Comparison of ENCODE assay signal across 15 cellular contexts in the genomic region with DNA sequence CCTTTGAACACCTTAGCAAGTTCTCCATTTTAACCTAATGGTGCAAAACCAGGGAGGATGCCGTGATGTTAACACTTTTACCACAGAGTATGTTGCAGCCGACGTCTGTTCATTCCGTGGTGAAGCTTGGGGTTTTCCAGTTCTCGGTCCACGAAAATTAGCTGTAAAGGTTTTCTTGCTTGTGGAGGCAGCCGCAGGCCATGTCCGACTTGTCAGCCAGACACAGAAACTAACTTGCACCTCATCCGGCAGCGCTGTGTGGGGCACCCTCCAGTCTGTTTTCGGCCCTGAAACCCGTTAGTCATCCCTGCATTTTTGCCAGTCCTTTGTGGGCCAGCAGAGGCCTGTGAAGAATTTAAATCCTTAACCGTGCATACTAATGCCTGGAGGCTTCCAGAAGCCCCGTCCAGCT.
A peak's percentile ranks its signal among the peaks of the same experiment; 100 is the strongest.
DNase-seq lines count a peak whose midpoint lies in the region; ATAC-seq, FAIRE-seq and TF ChIP-seq lines count a peak whose summit lies in the region.
"Had no signal": no experiment of that assay in that cellular context is flagged by ENCODE, and none has a peak within 500 bp of the region (broad histone marks: within the 10 kb centered on the region; RNA-seq: fewer than 3 reads in every experiment).

No MANE protein-coding gene starts in this region.

- CTCF ChIA-PET in activated CD8-positive, alpha-beta T cell treated with anti-CD3 and anti-CD28 coated beads for 36 hours (lab: Charles Lee), result no interaction called here

- DNase-seq in NK-92 treated with Interleukin-12 subunit alpha and Interleukin-12 subunit beta, amount 100 ng/mL, for 24 hours (lab: John Stamatoyannopoulos, UW), result peak; percentile 84
- DNase-seq in NK-92 (lab: John Stamatoyannopoulos, UW; ENCODE audit: unreplicated experiment), result no peak
- DNase-seq in activated CD8-positive, alpha-beta T cell treated with anti-CD3 and anti-CD28 coated beads for 36 hours, result peak; percentile 58
- DNase-seq in kidney tubule cell (ENCODE audit: low spot score), result peak; percentile 45
- DNase-seq in stimulated activated effector memory CD8-positive, alpha-beta T cell treated with anti-CD3 and anti-CD28 coated beads, Interleukin-12 subunit alpha, Interleukin-12 subunit beta, amount 100 ng/mL, for 72 hours (ENCODE audit: low spot score in 2 of 2), result peak; percentile 34 to 77
- no peak for DNase-seq in NCI-H146 treated with DMSO at 0.1 percent for 48 hours (lab: John Stamatoyannopoulos, UW; ENCODE audit: unreplicated experiment)
- DNase-seq in GM12892 (ENCODE audit: insufficient read length), result no peak
- DNase-seq: activated CD4-positive, alpha-beta T cell treated with anti-CD3 and anti-CD28 coated beads, Interleukin-2, amount 50 U/mL, for 1 hour; amniotic stem cell; DMS 273 treated with DMSO at 0.1 percent for 48 hours; effector CD8-positive, alpha-beta T cell; KG1; NCI-H2081 treated with DMSO at 0.1 percent for 48 hours; T-helper 17 cell had no signal

- H3K27me3 Mint-ChIP-seq in activated CD8-positive, alpha-beta T cell treated with anti-CD3 and anti-CD28 coated beads for 36 hours, result no peaks in the 10 kb centered on the region
- H3K27me3 Mint-ChIP-seq: T-helper 17 cell had no signal

- no peak for TF ChIP-seq POLR2A in GM12892 (IDR thresholded peaks at IDR 0.05; ENCODE audit: low read depth, low read length)

- peaks cover 3% of the 10 kb centered on the region for H3K9me3 Mint-ChIP-seq in activated CD8-positive, alpha-beta T cell treated with anti-CD3 and anti-CD28 coated beads for 36 hours
- H3K9me3 Mint-ChIP-seq in stimulated activated effector memory CD8-positive, alpha-beta T cell treated with anti-CD3 and anti-CD28 coated beads, Interleukin-12 subunit alpha, Interleukin-12 subunit beta, amount 100 ng/mL, for 72 hours, result peaks cover 3% of the 10 kb centered on the region

- POLR2A ChIA-PET in activated CD8-positive, alpha-beta T cell treated with anti-CD3 and anti-CD28 coated beads for 36 hours (lab: Charles Lee), result no interaction called here

- ATAC-seq in activated CD8-positive, alpha-beta T cell treated with anti-CD3 and anti-CD28 coated beads for 36 hours, result peak; percentile 87
- peak; percentile 96 for ATAC-seq in stimulated activated effector memory CD8-positive, alpha-beta T cell treated with anti-CD3 and anti-CD28 coated beads, Interleukin-12 subunit alpha, Interleukin-12 subunit beta, amount 100 ng/mL, for 72 hours
- no peak for ATAC-seq in HG02870 (IDR thresholded peaks at IDR 0.05; ENCODE audit: unreplicated experiment)
- ATAC-seq: T-helper 17 cell had no signal

- no peaks in the 10 kb centered on the region for H3K36me3 Mint-ChIP-seq in activated CD8-positive, alpha-beta T cell treated with anti-CD3 and anti-CD28 coated beads for 36 hours (ENCODE audit: low read depth)
- no peaks in the 10 kb centered on the region for H3K36me3 Mint-ChIP-seq in stimulated activated effector memory CD8-positive, alpha-beta T cell treated with anti-CD3 and anti-CD28 coated beads, Interleukin-12 subunit alpha, Interleukin-12 subunit beta, amount 100 ng/mL, for 72 hours

- intact Hi-C loops in activated CD8-positive, alpha-beta T cell treated with anti-CD3 and anti-CD28 coated beads for 36 hours (cut with micrococcal nuclease), result no loop called here

- no peak for FAIRE-seq in GM12892 (lab: Jason Lieb, UNC)

- peaks cover 13% of the 10 kb centered on the region for H3K4me1 Mint-ChIP-seq in activated CD8-positive, alpha-beta T cell treated with anti-CD3 and anti-CD28 coated beads for 36 hours (ENCODE audit: low read depth)
- H3K4me1 Mint-ChIP-seq in stimulated activated effector memory CD8-positive, alpha-beta T cell treated with anti-CD3 and anti-CD28 coated beads, Interleukin-12 subunit alpha, Interleukin-12 subunit beta, amount 100 ng/mL, for 72 hours, result peaks cover 18% of the 10 kb centered on the region
- H3K4me1 Mint-ChIP-seq: T-helper 17 cell had no signal

- H3K4me3 Mint-ChIP-seq in activated CD8-positive, alpha-beta T cell treated with anti-CD3 and anti-CD28 coated beads for 36 hours, result no peak overlapping the region
- no peak overlapping the region for H3K4me3 Mint-ChIP-seq in stimulated activated effector memory CD8-positive, alpha-beta T cell treated with anti-CD3 and anti-CD28 coated beads, Interleukin-12 subunit alpha, Interleukin-12 subunit beta, amount 100 ng/mL, for 72 hours
- H3K4me3 Mint-ChIP-seq: T-helper 17 cell had no signal

- H3K27ac Mint-ChIP-seq in activated CD8-positive, alpha-beta T cell treated with anti-CD3 and anti-CD28 coated beads for 36 hours, result no peak overlapping the region
- no peak overlapping the region for H3K27ac Mint-ChIP-seq in stimulated activated effector memory CD8-positive, alpha-beta T cell treated with anti-CD3 and anti-CD28 coated beads, Interleukin-12 subunit alpha, Interleukin-12 subunit beta, amount 100 ng/mL, for 72 hours
- H3K27ac Mint-ChIP-seq: T-helper 17 cell had no signal

- TF ChIP-seq CTCF in activated CD8-positive, alpha-beta T cell treated with anti-CD3 and anti-CD28 coated beads for 36 hours (IDR thresholded peaks at IDR 0.05), result no peak

Comparison
In these comparisons a context has a peak if more than half of its experiments do, and no peak if none do; other contexts are left out.
1. DNase-seq: peak in NK-92 treated with Interleukin-12 subunit alpha and Interleukin-12 subunit beta, amount 100 ng/mL, for 24 hours (single experiment), activated CD8-positive, alpha-beta T cell treated with anti-CD3 and anti-CD28 coated beads for 36 hours (single experiment), kidney tubule cell (single experiment) and stimulated activated effector memory CD8-positive, alpha-beta T cell treated with anti-CD3 and anti-CD28 coated beads, Interleukin-12 subunit alpha, Interleukin-12 subunit beta, amount 100 ng/mL, for 72 hours (2 of 2); none in NK-92 (single experiment), NCI-H146 treated with DMSO at 0.1 percent for 48 hours (single experiment) and GM12892 (single experiment).